In genomic region chr16:57760357-57761160, GRCh38 we compare ENCODE assay signal across 10 cellular contexts.
"Had no signal": no experiment of that assay in that cellular context is flagged by ENCODE, and none has a peak within 500 bp of the region (broad histone marks: within the 10 kb centered on the region; RNA-seq: fewer than 3 reads in every experiment).

No MANE protein-coding gene starts in this region.

- H3K4me3 Mint-ChIP-seq: activated naive CD4-positive, alpha-beta T cell treated with anti-CD3 and anti-CD28 coated beads, Interleukin-2, amount 50 U/mL, for 24 hours; brain; memory B cell; stimulated activated effector memory CD8-positive, alpha-beta T cell treated with anti-CD3 and anti-CD28 coated beads, Interleukin-12 subunit alpha, Interleukin-12 subunit beta, amount 100 ng/mL, for 72 hours; T-helper 17 cell had no signal

- H3K4me3 ChIP-seq: esophagus muscularis mucosa, neural progenitor cell, thyroid gland had no signal

- H3K36me3 Mint-ChIP-seq: activated naive CD4-positive, alpha-beta T cell treated with anti-CD3 and anti-CD28 coated beads, Interleukin-2, amount 50 U/mL, for 24 hours had no signal

- H3K9me3 Mint-ChIP-seq: activated naive CD4-positive, alpha-beta T cell treated with anti-CD3 and anti-CD28 coated beads, Interleukin-2, amount 50 U/mL, for 24 hours; brain; memory B cell; neural progenitor cell; stimulated activated effector memory CD8-positive, alpha-beta T cell treated with anti-CD3 and anti-CD28 coated beads, Interleukin-12 subunit alpha, Interleukin-12 subunit beta, amount 100 ng/mL, for 72 hours had no signal

- H3K36me3 ChIP-seq: neural progenitor cell had no signal

- H3K27ac ChIP-seq: esophagus muscularis mucosa, neural progenitor cell, thyroid gland had no signal

- H3K27me3 ChIP-seq: esophagus muscularis mucosa, neural progenitor cell, thyroid gland had no signal

- ATAC-seq: stimulated activated effector memory CD8-positive, alpha-beta T cell treated with anti-CD3 and anti-CD28 coated beads, Interleukin-12 subunit alpha, Interleukin-12 subunit beta, amount 100 ng/mL, for 72 hours; T-helper 17 cell had no signal

- H3K4me1 Mint-ChIP-seq: activated naive CD4-positive, alpha-beta T cell treated with anti-CD3 and anti-CD28 coated beads, Interleukin-2, amount 50 U/mL, for 24 hours; memory B cell had no signal

- H2AFZ ChIP-seq: neural progenitor cell had no signal

- H3K27me3 Mint-ChIP-seq: activated naive CD4-positive, alpha-beta T cell treated with anti-CD3 and anti-CD28 coated beads, Interleukin-2, amount 50 U/mL, for 24 hours; brain; T-helper 17 cell had no signal

- H3K9ac ChIP-seq: neural progenitor cell had no signal

- H3K4me2 ChIP-seq: neural progenitor cell had no signal

- DNase-seq: amniotic stem cell, dermis blood vessel endothelial cell, T-helper 17 cell, thyroid gland had no signal

- H3K27ac Mint-ChIP-seq: activated naive CD4-positive, alpha-beta T cell treated with anti-CD3 and anti-CD28 coated beads, Interleukin-2, amount 50 U/mL, for 24 hours; memory B cell; neural progenitor cell had no signal

- H3K9me3 ChIP-seq: esophagus muscularis mucosa, thyroid gland had no signal
